ENCODE assay signal across 8 cellular contexts in genomic region chr10:110206988-110207804, GRCh38. TPM values are rescaled to one million over a fixed set of nuclear protein-coding genes. Genes with fewer than 3 reads are reported as not detected.
DNase-seq lines count a peak whose midpoint lies in the region; ATAC-seq and TF ChIP-seq lines count a peak whose summit lies in the region.

TSS of gene MXI1 (plus strand) at chr10:110207605. CDS start at chr10:110207809, 204 bp downstream.

- DNase-seq in CD8-positive, alpha-beta T cell: peak in 4 of 7 experiments; percentile 26 to 64 (median 37)
- DNase-seq in NCI-H69 (lab: John Stamatoyannopoulos, UW) (peak; percentile 82), erythroblast (lab: John Stamatoyannopoulos, UW) (peak; percentile 90 to 91), mesothelial cell of epicardium (ENCODE audit: low spot score in 2 of 2, unreplicated experiment in 2 of 2) (peak; percentile 43 to 64)
- DNase-seq in activated CD8-positive, alpha-beta memory T cell treated with anti-CD3 and anti-CD28 coated beads, Interleukin-2, amount 50 U/mL, for 4 hours: peak; percentile 27

- peaks cover 17% of the 10 kb centered on the region for H3K4me1 ChIP-seq in CD8-positive, alpha-beta T cell (ENCODE audit: insufficient read depth, low read length)
- peaks cover 0 to 47% (median 31%) of the 10 kb centered on the region in 5 donors for H3K4me1 ChIP-seq in subcutaneous abdominal adipose tissue (ENCODE audit: control insufficient read depth in 5 of 5, insufficient read depth in 5 of 5, low read length in 5 of 5)

- H3K27ac ChIP-seq in CD8-positive, alpha-beta T cell (ENCODE audit: low read depth, low read length): peak within 1 kb of the TSS; percentile 8
- H3K27ac ChIP-seq in subcutaneous abdominal adipose tissue (ENCODE audit: low read depth, low read length): peak within 1 kb of the TSS; percentile 46

- peak within 1 kb of the TSS; percentile 95 for H3K4me3 Mint-ChIP-seq in CD8-positive, alpha-beta T cell
- H3K4me3 Mint-ChIP-seq in mesothelial cell of epicardium: peak within 1 kb of the TSS; percentile 97

- CTCF ChIA-PET in CD8-positive, alpha-beta T cell (lab: Charles Lee): interaction anchor here (0.7 to 9.6 kb wide), 12 partner anchors 12 to 340 kb away, joined by 3 to 87 read pairs (median 6); partner anchors contain the start of gene SMNDC1

- ATAC-seq in CD8-positive, alpha-beta T cell: no peak
- ATAC-seq in GM19043 (IDR thresholded peaks at IDR 0.05; ENCODE audit: low read depth, unreplicated experiment) (peak; percentile 46), HG03139 (IDR thresholded peaks at IDR 0.05; ENCODE audit: unreplicated experiment) (peak; percentile 46)

- H3K9ac ChIP-seq in subcutaneous abdominal adipose tissue (ENCODE audit: low read length in 5 of 5): peak within 1 kb of the TSS in 4 of 5 donors; percentile 55 to 68 (median 64)

- H3K9me3 Mint-ChIP-seq in CD8-positive, alpha-beta T cell: no peaks in the 10 kb centered on the region
- H3K9me3 Mint-ChIP-seq in mesothelial cell of epicardium: no peaks in the 10 kb centered on the region

- peak; percentile 88 for TF ChIP-seq POLR2A in erythroblast (IDR thresholded peaks at IDR 0.05; ENCODE audit: low read length)

- H3K36me3 Mint-ChIP-seq in CD8-positive, alpha-beta T cell: peaks cover 18% of the 10 kb centered on the region
- H3K36me3 Mint-ChIP-seq in mesothelial cell of epicardium: no peaks in the 10 kb centered on the region

- H3K36me3 ChIP-seq in CD8-positive, alpha-beta T cell (ENCODE audit: insufficient read depth, low read length): no peaks in the 10 kb centered on the region
- H3K36me3 ChIP-seq in subcutaneous abdominal adipose tissue (ENCODE audit: control insufficient read depth in 5 of 5, insufficient read depth in 5 of 5, low read length in 5 of 5): no peaks in the 10 kb centered on the region

- H3K4me3 ChIP-seq in CD8-positive, alpha-beta T cell (ENCODE audit: low read depth, low read length): peak within 1 kb of the TSS; percentile 65
- H3K4me3 ChIP-seq in subcutaneous abdominal adipose tissue (ENCODE audit: low read depth in 1 of 5, low read length in 5 of 5): peak within 1 kb of the TSS; percentile 72 to 90 (median 79)

- H3K27me3 Mint-ChIP-seq in CD8-positive, alpha-beta T cell (ENCODE audit: low read depth): peaks cover 21% of the 10 kb centered on the region
- H3K27me3 Mint-ChIP-seq in mesothelial cell of epicardium (ENCODE audit: low read depth): peaks cover 10% of the 10 kb centered on the region

- no peaks in the 10 kb centered on the region for H3K9me3 ChIP-seq in CD8-positive, alpha-beta T cell (ENCODE audit: low read length)
- H3K9me3 ChIP-seq in subcutaneous abdominal adipose tissue (ENCODE audit: control insufficient read depth in 5 of 5, low read length in 5 of 5): no peaks in the 10 kb centered on the region

- TF ChIP-seq CTCF in CD8-positive, alpha-beta T cell (IDR thresholded peaks at IDR 0.05): no peak
- no peak for TF ChIP-seq CTCF in mesothelial cell of epicardium (IDR thresholded peaks at IDR 0.05; ENCODE audit: unreplicated experiment)

- no peaks in the 10 kb centered on the region for H3K27me3 ChIP-seq in CD8-positive, alpha-beta T cell (ENCODE audit: insufficient read depth, low read length)
- H3K27me3 ChIP-seq in subcutaneous abdominal adipose tissue (ENCODE audit: control insufficient read depth in 5 of 5, insufficient read depth in 4 of 5, low read length in 5 of 5): no peaks in the 10 kb centered on the region

- peak within 1 kb of the TSS; percentile 94 for H3K27ac Mint-ChIP-seq in CD8-positive, alpha-beta T cell
- H3K27ac Mint-ChIP-seq in mesothelial cell of epicardium: peak within 1 kb of the TSS; percentile 86

- H3K4me1 Mint-ChIP-seq in CD8-positive, alpha-beta T cell (ENCODE audit: low read depth): peaks cover 33% of the 10 kb centered on the region
- peaks cover 9% of the 10 kb centered on the region for H3K4me1 Mint-ChIP-seq in mesothelial cell of epicardium

- POLR2A ChIA-PET in CD8-positive, alpha-beta T cell (lab: Charles Lee): interaction anchor here (1.0 to 6.2 kb wide), 12 partner anchors 8 to 130 kb away, joined by 3 to 77 read pairs (median 4); partner anchors contain the start of gene SMNDC1

- intact Hi-C loops in CD8-positive, alpha-beta T cell (cut with DNase I, micrococcal nuclease): loop anchor here (1.0 to 10.0 kb wide), 6 partner anchors 50 to 658 kb away; no protein-coding TSS in a partner anchor

RNA-seq across cellular contexts. Expression of gene MXI1, which starts in this region (rescaled TPM):
- total RNA-seq in CD8-positive, alpha-beta T cell: 10 to 100 TPM; 55.3 to 57.0 TPM
- 28.3 to 32.7 TPM (median 30.6 TPM) in 3 replicates for total RNA-seq in mesothelial cell of epicardium

Comparison
In these comparisons a context has a peak if more than half of its experiments do, and no peak if none do; other contexts are left out.
1. DNase-seq: peak in every context shown above with its lines; median percentile 90 in erythroblast; 82 in NCI-H69; 54 in mesothelial cell of epicardium; 37 in CD8-positive, alpha-beta T cell; 27 in activated CD8-positive, alpha-beta memory T cell treated with anti-CD3 and anti-CD28 coated beads, Interleukin-2, amount 50 U/mL, for 4 hours.